ENCODE assay signal across 1 cellular context in the genomic region with DNA sequence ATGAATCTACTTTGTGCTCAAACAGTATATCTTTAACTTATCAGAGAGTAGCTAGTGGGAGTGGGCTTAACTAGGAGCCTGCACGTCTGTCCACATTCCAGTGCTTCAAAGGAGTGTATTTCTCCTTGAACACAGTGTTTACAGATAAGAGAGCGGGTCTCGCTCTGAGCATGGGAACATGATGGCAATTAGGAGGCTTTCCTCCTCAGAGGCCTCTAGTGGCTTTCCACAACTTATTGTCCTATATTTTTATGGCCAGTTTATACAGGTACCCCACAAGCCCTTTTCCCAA.
TF ChIP-seq lines count a peak whose summit lies in the region.
"Not testable (repeated sequence)": the region's sequence is repeated elsewhere in the genome, so short reads cannot be mapped to it uniquely, and the experiment has no call there.

No MANE protein-coding gene starts in this region.

TF ChIP-seq in HepG2, 621 proteins besides CTCF, POLR2A, EP300 and RAD21 (continued from another document):
- TF ChIP-seq, protein P1, sequence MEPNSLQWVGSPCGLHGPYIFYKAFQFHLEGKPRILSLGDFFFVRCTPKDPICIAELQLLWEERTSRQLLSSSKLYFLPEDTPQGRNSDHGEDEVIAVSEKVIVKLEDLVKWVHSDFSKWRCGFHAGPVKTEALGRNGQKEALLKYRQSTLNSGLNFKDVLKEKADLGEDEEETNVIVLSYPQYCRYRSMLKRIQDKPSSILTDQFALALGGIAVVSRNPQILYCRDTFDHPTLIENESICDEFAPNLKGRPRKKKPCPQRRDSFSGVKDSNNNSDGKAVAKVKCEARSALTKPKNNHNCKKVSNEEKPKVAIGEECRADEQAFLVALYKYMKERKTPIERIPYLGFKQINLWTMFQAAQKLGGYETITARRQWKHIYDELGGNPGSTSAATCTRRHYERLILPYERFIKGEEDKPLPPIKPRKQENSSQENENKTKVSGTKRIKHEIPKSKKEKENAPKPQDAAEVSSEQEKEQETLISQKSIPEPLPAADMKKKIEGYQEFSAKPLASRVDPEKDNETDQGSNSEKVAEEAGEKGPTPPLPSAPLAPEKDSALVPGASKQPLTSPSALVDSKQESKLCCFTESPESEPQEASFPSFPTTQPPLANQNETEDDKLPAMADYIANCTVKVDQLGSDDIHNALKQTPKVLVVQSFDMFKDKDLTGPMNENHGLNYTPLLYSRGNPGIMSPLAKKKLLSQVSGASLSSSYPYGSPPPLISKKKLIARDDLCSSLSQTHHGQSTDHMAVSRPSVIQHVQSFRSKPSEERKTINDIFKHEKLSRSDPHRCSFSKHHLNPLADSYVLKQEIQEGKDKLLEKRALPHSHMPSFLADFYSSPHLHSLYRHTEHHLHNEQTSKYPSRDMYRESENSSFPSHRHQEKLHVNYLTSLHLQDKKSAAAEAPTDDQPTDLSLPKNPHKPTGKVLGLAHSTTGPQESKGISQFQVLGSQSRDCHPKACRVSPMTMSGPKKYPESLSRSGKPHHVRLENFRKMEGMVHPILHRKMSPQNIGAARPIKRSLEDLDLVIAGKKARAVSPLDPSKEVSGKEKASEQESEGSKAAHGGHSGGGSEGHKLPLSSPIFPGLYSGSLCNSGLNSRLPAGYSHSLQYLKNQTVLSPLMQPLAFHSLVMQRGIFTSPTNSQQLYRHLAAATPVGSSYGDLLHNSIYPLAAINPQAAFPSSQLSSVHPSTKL (CRISPR knock-in tag; IDR thresholded peaks at IDR 0.05) = peak; percentile 51; the same call in 1 of the 2 replicates
- peak; percentile 28; the same call in 1 of the 2 replicates for TF ChIP-seq SP5 (CRISPR knock-in tag; IDR thresholded peaks at IDR 0.05; ENCODE audit: borderline replicate concordance, low read depth)
- TF ChIP-seq FOXO1 (CRISPR knock-in tag; IDR thresholded peaks at IDR 0.05) = peak; percentile 50; the same call in 1 of the 2 replicates
- peak; percentile 23 for TF ChIP-seq ASH2L (IDR thresholded peaks at IDR 0.05; ENCODE audit: insufficient read length, low read depth, low read length)
- TF ChIP-seq ZNF605 (CRISPR knock-in tag; IDR thresholded peaks at IDR 0.05) = peak; percentile 35; the same call in 1 of the 2 replicates
- TF ChIP-seq ZFX (CRISPR knock-in tag; IDR thresholded peaks at IDR 0.05; ENCODE audit: low read depth) = peak; percentile 54; the same call in 1 of the 2 replicates
- TF ChIP-seq CREB1 (IDR thresholded peaks at IDR 0.05); SOX6 (IDR thresholded peaks at IDR 0.05); HNF4G (CRISPR knock-in tag; IDR thresholded peaks at IDR 0.05; ENCODE audit: borderline replicate concordance, low read depth); LCORL (IDR thresholded peaks at IDR 0.05): not testable (repeated sequence)
- TF ChIP-seq CREB1 (CRISPR knock-in tag; IDR thresholded peaks at IDR 0.05) = 0 out of 2 replicates have a peak, but pooled peaks have one; percentile 6
- peak; percentile 81 for TF ChIP-seq TCF7 (IDR thresholded peaks at IDR 0.05; ENCODE audit: low read depth)
- peak; percentile 35; the same call in 1 of the 2 replicates for TF ChIP-seq PITX1 (CRISPR knock-in tag; IDR thresholded peaks at IDR 0.05)
- peak; percentile 90 for TF ChIP-seq TEAD3 (CRISPR knock-in tag; optimal IDR thresholded peaks at IDR 0.05; ENCODE audit: borderline replicate concordance)
- peak; percentile 50; the same call in 1 of the 2 replicates for TF ChIP-seq POLR2G (IDR thresholded peaks at IDR 0.05; ENCODE audit: low read depth, low read length)
- TF ChIP-seq, protein P2, sequence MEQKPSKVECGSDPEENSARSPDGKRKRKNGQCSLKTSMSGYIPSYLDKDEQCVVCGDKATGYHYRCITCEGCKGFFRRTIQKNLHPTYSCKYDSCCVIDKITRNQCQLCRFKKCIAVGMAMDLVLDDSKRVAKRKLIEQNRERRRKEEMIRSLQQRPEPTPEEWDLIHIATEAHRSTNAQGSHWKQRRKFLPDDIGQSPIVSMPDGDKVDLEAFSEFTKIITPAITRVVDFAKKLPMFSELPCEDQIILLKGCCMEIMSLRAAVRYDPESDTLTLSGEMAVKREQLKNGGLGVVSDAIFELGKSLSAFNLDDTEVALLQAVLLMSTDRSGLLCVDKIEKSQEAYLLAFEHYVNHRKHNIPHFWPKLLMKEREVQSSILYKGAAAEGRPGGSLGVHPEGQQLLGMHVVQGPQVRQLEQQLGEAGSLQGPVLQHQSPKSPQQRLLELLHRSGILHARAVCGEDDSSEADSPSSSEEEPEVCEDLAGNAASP (CRISPR knock-in tag; IDR thresholded peaks at IDR 0.05; ENCODE audit: borderline replicate concordance) = peak; percentile 48; the same call in 1 of the 2 replicates
- peak; percentile 5; the same call in 1 of the 2 replicates for TF ChIP-seq SOX6 (CRISPR knock-in tag; IDR thresholded peaks at IDR 0.05)
- TF ChIP-seq HMG20A (CRISPR knock-in tag; IDR thresholded peaks at IDR 0.05; ENCODE audit: borderline replicate concordance) = peak; percentile 37; the same call in 1 of the 2 replicates
- 0 out of 2 replicates have a peak, but pooled peaks have one; percentile 8 for TF ChIP-seq HNF4G (IDR thresholded peaks at IDR 0.05; ENCODE audit: borderline replicate concordance, low read depth, low read length)
- TF ChIP-seq, protein P3, sequence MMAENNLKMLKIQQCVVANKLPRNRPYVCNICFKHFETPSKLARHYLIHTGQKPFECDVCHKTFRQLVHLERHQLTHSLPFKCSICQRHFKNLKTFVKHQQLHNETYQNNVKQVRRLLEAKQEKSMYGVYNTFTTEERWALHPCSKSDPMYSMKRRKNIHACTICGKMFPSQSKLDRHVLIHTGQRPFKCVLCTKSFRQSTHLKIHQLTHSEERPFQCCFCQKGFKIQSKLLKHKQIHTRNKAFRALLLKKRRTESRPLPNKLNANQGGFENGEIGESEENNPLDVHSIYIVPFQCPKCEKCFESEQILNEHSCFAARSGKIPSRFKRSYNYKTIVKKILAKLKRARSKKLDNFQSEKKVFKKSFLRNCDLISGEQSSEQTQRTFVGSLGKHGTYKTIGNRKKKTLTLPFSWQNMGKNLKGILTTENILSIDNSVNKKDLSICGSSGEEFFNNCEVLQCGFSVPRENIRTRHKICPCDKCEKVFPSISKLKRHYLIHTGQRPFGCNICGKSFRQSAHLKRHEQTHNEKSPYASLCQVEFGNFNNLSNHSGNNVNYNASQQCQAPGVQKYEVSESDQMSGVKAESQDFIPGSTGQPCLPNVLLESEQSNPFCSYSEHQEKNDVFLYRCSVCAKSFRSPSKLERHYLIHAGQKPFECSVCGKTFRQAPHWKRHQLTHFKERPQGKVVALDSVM (CRISPR knock-in tag; IDR thresholded peaks at IDR 0.05) = peak; percentile 62; the same call in 1 of the 2 replicates
- peak; percentile 35; the same call in 1 of the 2 replicates for TF ChIP-seq RXRB (CRISPR knock-in tag; IDR thresholded peaks at IDR 0.05; ENCODE audit: borderline replicate concordance)
- TF ChIP-seq, protein P4, sequence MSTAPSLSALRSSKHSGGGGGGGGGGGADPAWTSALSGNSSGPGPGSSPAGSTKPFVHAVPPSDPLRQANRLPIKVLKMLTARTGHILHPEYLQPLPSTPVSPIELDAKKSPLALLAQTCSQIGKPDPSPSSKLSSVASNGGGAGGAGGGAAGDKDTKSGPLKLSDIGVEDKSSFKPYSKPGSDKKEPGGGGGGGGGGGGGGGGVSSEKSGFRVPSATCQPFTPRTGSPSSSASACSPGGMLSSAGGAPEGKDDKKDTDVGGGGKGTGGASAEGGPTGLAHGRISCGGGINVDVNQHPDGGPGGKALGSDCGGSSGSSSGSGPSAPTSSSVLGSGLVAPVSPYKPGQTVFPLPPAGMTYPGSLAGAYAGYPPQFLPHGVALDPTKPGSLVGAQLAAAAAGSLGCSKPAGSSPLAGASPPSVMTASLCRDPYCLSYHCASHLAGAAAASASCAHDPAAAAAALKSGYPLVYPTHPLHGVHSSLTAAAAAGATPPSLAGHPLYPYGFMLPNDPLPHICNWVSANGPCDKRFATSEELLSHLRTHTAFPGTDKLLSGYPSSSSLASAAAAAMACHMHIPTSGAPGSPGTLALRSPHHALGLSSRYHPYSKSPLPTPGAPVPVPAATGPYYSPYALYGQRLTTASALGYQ (CRISPR knock-in tag; IDR thresholded peaks at IDR 0.05) = peak; percentile 20; the same call in 1 of the 2 replicates
- peak; percentile 82 for TF ChIP-seq NCOA2 (CRISPR knock-in tag; IDR thresholded peaks at IDR 0.05)
- peak; percentile 41; the same call in 1 of the 2 replicates for TF ChIP-seq LCORL (CRISPR knock-in tag; IDR thresholded peaks at IDR 0.05)
- peak; percentile 70; the same call in 1 of the 2 replicates for TF ChIP-seq KDM6A (CRISPR knock-in tag; IDR thresholded peaks at IDR 0.05; ENCODE audit: low read depth)
TF ChIP-seq in HepG2: peak in this region for 52; not testable (repeated sequence) for 569.
